43 cellular contexts compared by ENCODE assay signal in genomic region chr4:42892413-42892812, GRCh38. TPM values are rescaled to one million over a fixed set of nuclear protein-coding genes. Genes with fewer than 3 reads are reported as not detected.
"Had no signal": no experiment of that assay in that cellular context is flagged by ENCODE, and none has a peak within 500 bp of the region (broad histone marks: within the 10 kb centered on the region; RNA-seq: fewer than 3 reads in every experiment).

GRXCR1 (plus strand) TSS chr4:42892713; CDS start chr4:42893267, 554 bp downstream.

- H3K36me3 Mint-ChIP-seq: activated naive CD4-positive, alpha-beta T cell treated with anti-CD3 and anti-CD28 coated beads, Interleukin-2, amount 10 ng/mL, durations not matched to agents 7 days and 5 days; activated naive CD4-positive, alpha-beta T cell treated with anti-CD3 and anti-CD28 coated beads, Interleukin-2, amount 50 U/mL, for 24 hours; activated naive CD4-positive, alpha-beta T cell treated with anti-CD3 and anti-CD28 coated beads, Interleukin-2, amount 50 U/mL, for 72 hours; activated naive CD8-positive, alpha-beta T cell; activated naive CD8-positive, alpha-beta T cell treated with anti-CD3 and anti-CD28 coated beads for 36 hours; activated naive CD8-positive, alpha-beta T cell treated with anti-CD3 and anti-CD28 coated beads, Interleukin-2, amount 10 ng/mL, durations not matched to agents 7 days and 5 days; brain had no signal

- H3K4me3 Mint-ChIP-seq: activated naive CD4-positive, alpha-beta T cell treated with anti-CD3 and anti-CD28 coated beads for 36 hours; activated naive CD4-positive, alpha-beta T cell treated with anti-CD3 and anti-CD28 coated beads, Interleukin-2, amount 10 ng/mL, durations not matched to agents 7 days and 5 days; activated naive CD4-positive, alpha-beta T cell treated with anti-CD3 and anti-CD28 coated beads, Interleukin-2, amount 50 U/mL, for 24 hours; activated naive CD8-positive, alpha-beta T cell; activated naive CD8-positive, alpha-beta T cell treated with anti-CD3 and anti-CD28 coated beads for 36 hours; activated naive CD8-positive, alpha-beta T cell treated with anti-CD3 and anti-CD28 coated beads, Interleukin-2, amount 10 ng/mL, durations not matched to agents 7 days and 5 days; activated naive CD8-positive, alpha-beta T cell treated with anti-CD3 and anti-CD28 coated beads, Interleukin-2, amount 50 U/mL, for 24 hours; activated T-cell treated with anti-CD3 and anti-CD28 coated beads, Interleukin-2, amount 50 U/mL, for 24 hours; activated T-cell treated with anti-CD3 and anti-CD28 coated beads, Interleukin-2, amount 50 U/mL, for 4 hours; activated T-cell treated with anti-CD3 and anti-CD28 coated beads, Interleukin-2, amount 50 U/mL, for 72 hours; activated T-helper 1 cell treated with anti-CD3 and anti-CD28 coated beads, Interleukin-12 subunit alpha, Interleukin-12 subunit beta, Interleukin-2, Interleukin-4 antibody, amounts not matched to agents 30 ng/mL and 10 ng/mL and 1 ng/mL, durations not matched to agents 14 hours and 24 hours and 36 hours; activated T-helper 17 cell treated with anti-CD3 and anti-CD28 coated beads, Interleukin-2, amount 50 U/mL, for 72 hours; brain; central memory CD8-positive, alpha-beta T cell had no signal

- DNase-seq: activated effector memory CD4-positive, alpha-beta T cell treated with anti-CD3 and anti-CD28 coated beads, Interleukin-2, amount 50 U/mL, for 16 hours; activated effector memory CD4-positive, alpha-beta T cell treated with Interleukin-2 at 50 U/mL for 16 hours; activated gamma-delta T cell; activated gamma-delta T cell treated with Interleukin-2 at 50 U/mL for 16 hours; activated naive CD4-positive, alpha-beta T cell; activated naive CD4-positive, alpha-beta T cell treated with anti-CD3 and anti-CD28 coated beads for 36 hours; activated naive CD4-positive, alpha-beta T cell treated with anti-CD3 and anti-CD28 coated beads, Interleukin-2, amount 10 ng/mL, durations not matched to agents 7 days and 5 days; activated naive CD4-positive, alpha-beta T cell treated with anti-CD3 and anti-CD28 coated beads, Interleukin-2, amount 50 U/mL, for 16 hours; activated naive CD4-positive, alpha-beta T cell treated with Interleukin-2 at 50 U/mL for 16 hours; activated naive CD8-positive, alpha-beta T cell treated with anti-CD3 and anti-CD28 coated beads for 36 hours; activated naive CD8-positive, alpha-beta T cell treated with anti-CD3 and anti-CD28 coated beads, Interleukin-2, amount 10 ng/mL, durations not matched to agents 7 days and 5 days; activated naive CD8-positive, alpha-beta T cell treated with anti-CD3 and anti-CD28 coated beads, Interleukin-2, amount 50 U/mL, for 24 hours; activated T-cell treated with anti-CD3 and anti-CD28 coated beads, Interleukin-2, amount 50 U/mL, for 24 hours; activated T-cell treated with anti-CD3 and anti-CD28 coated beads, Interleukin-2, amount 50 U/mL, for 4 hours; activated T-cell treated with anti-CD3 and anti-CD28 coated beads, Interleukin-2, amount 50 U/mL, for 48 hours; activated T-cell treated with anti-CD3 and anti-CD28 coated beads, Interleukin-2, amount 50 U/mL, for 72 hours; adrenal gland; amniotic stem cell; amygdala; anterior cingulate cortex; aorta; body of pancreas; brain microvascular endothelial cell; caudate nucleus; central memory CD4-positive, alpha-beta T cell; cerebellar nuclear complex had no signal

- H3K4me1 Mint-ChIP-seq: activated naive CD4-positive, alpha-beta T cell treated with anti-CD3 and anti-CD28 coated beads, Interleukin-2, amount 10 ng/mL, durations not matched to agents 7 days and 5 days; activated naive CD4-positive, alpha-beta T cell treated with anti-CD3 and anti-CD28 coated beads, Interleukin-2, amount 50 U/mL, for 24 hours; activated naive CD8-positive, alpha-beta T cell treated with anti-CD3 and anti-CD28 coated beads for 36 hours; activated naive CD8-positive, alpha-beta T cell treated with anti-CD3 and anti-CD28 coated beads, Interleukin-2, amount 10 ng/mL, durations not matched to agents 7 days and 5 days; activated naive CD8-positive, alpha-beta T cell treated with anti-CD3 and anti-CD28 coated beads, Interleukin-2, amount 50 U/mL, for 24 hours; activated T-helper 17 cell treated with anti-CD3 and anti-CD28 coated beads, Interleukin-2, amount 50 U/mL, for 72 hours; central memory CD8-positive, alpha-beta T cell had no signal

- FAIRE-seq: astrocyte, bronchial epithelial cell had no signal

- H3K27ac Mint-ChIP-seq: activated naive CD4-positive, alpha-beta T cell treated with anti-CD3 and anti-CD28 coated beads for 36 hours; activated naive CD4-positive, alpha-beta T cell treated with anti-CD3 and anti-CD28 coated beads, Interleukin-2, amount 10 ng/mL, durations not matched to agents 7 days and 5 days; activated naive CD4-positive, alpha-beta T cell treated with anti-CD3 and anti-CD28 coated beads, Interleukin-2, amount 50 U/mL, for 24 hours; activated naive CD4-positive, alpha-beta T cell treated with anti-CD3 and anti-CD28 coated beads, Interleukin-2, amount 50 U/mL, for 72 hours; activated naive CD8-positive, alpha-beta T cell; activated naive CD8-positive, alpha-beta T cell treated with anti-CD3 and anti-CD28 coated beads for 36 hours; activated naive CD8-positive, alpha-beta T cell treated with anti-CD3 and anti-CD28 coated beads, Interleukin-2, amount 10 ng/mL, durations not matched to agents 7 days and 5 days; activated naive CD8-positive, alpha-beta T cell treated with anti-CD3 and anti-CD28 coated beads, Interleukin-2, amount 50 U/mL, for 24 hours; activated T-cell treated with anti-CD3 and anti-CD28 coated beads, Interleukin-2, amount 50 U/mL, for 24 hours; activated T-cell treated with anti-CD3 and anti-CD28 coated beads, Interleukin-2, amount 50 U/mL, for 72 hours; activated T-helper 1 cell treated with anti-CD3 and anti-CD28 coated beads, Interleukin-12 subunit alpha, Interleukin-12 subunit beta, Interleukin-2, Interleukin-4 antibody, amounts not matched to agents 30 ng/mL and 10 ng/mL and 1 ng/mL, durations not matched to agents 14 hours and 24 hours and 36 hours; activated T-helper 17 cell treated with anti-CD3 and anti-CD28 coated beads, Interleukin-2, amount 50 U/mL, for 72 hours; activated T-helper 2 cell treated with anti-CD3 and anti-CD28 coated beads, Interferon-gamma antibody, Interleukin-2, Interleukin-4, amounts not matched to agents 10 μg/mL and 5 μg/mL and 100 μg/mL, durations not matched to agents 14 hours and 24 hours and 36 hours had no signal

- H3K9me3 ChIP-seq: adrenal gland, ascending aorta, body of pancreas, breast epithelium had no signal

- H3K9me3 Mint-ChIP-seq: activated naive CD4-positive, alpha-beta T cell treated with anti-CD3 and anti-CD28 coated beads for 36 hours; activated naive CD4-positive, alpha-beta T cell treated with anti-CD3 and anti-CD28 coated beads, Interleukin-2, amount 10 ng/mL, durations not matched to agents 7 days and 5 days; activated naive CD8-positive, alpha-beta T cell treated with anti-CD3 and anti-CD28 coated beads, Interleukin-2, amount 10 ng/mL, durations not matched to agents 7 days and 5 days; activated T-helper 1 cell treated with anti-CD3 and anti-CD28 coated beads, Interleukin-12 subunit alpha, Interleukin-12 subunit beta, Interleukin-2, Interleukin-4 antibody, amounts not matched to agents 30 ng/mL and 10 ng/mL and 1 ng/mL, durations not matched to agents 14 hours and 24 hours and 36 hours had no signal

- H3K4me3 ChIP-seq: adrenal gland, ascending aorta, body of pancreas, breast epithelium, cardiac muscle cell had no signal

- H3K27me3 Mint-ChIP-seq: activated naive CD4-positive, alpha-beta T cell treated with anti-CD3 and anti-CD28 coated beads, Interleukin-2, amount 10 ng/mL, durations not matched to agents 7 days and 5 days; brain had no signal

- ATAC-seq: activated naive CD4-positive, alpha-beta T cell treated with anti-CD3 and anti-CD28 coated beads, Interleukin-2, amount 50 U/mL, for 72 hours; activated naive CD8-positive, alpha-beta T cell treated with anti-CD3 and anti-CD28 coated beads, Interleukin-2, amount 50 U/mL, for 24 hours; activated T-cell treated with anti-CD3 and anti-CD28 coated beads, Interleukin-2, amount 50 U/mL, for 4 hours; activated T-cell treated with anti-CD3 and anti-CD28 coated beads, Interleukin-2, amount 50 U/mL, for 72 hours; activated T-helper 17 cell treated with anti-CD3 and anti-CD28 coated beads, Interleukin-2, amount 50 U/mL, for 72 hours; body of pancreas had no signal

- H3K27ac ChIP-seq: adrenal gland, ascending aorta, body of pancreas, brain microvascular endothelial cell, breast epithelium, cardiac muscle cell had no signal

- H3K36me3 ChIP-seq: adrenal gland, ascending aorta, brain microvascular endothelial cell, breast epithelium, cardiac muscle cell had no signal

- H3K27me3 ChIP-seq: adrenal gland, ascending aorta, body of pancreas, brain microvascular endothelial cell, breast epithelium had no signal

- H3K4me1 ChIP-seq: adrenal gland, ascending aorta, body of pancreas, breast epithelium had no signal

RNA-seq across cellular contexts. Expression of gene GRXCR1, which starts in this region (rescaled TPM):
- total RNA-seq: activated naive CD4-positive, alpha-beta T cell treated with anti-CD3 and anti-CD28 coated beads for 36 hours; activated naive CD4-positive, alpha-beta T cell treated with anti-CD3 and anti-CD28 coated beads, Interleukin-2, amount 50 U/mL, for 72 hours; activated naive CD8-positive, alpha-beta T cell treated with anti-CD3 and anti-CD28 coated beads for 36 hours; activated naive CD8-positive, alpha-beta T cell treated with anti-CD3 and anti-CD28 coated beads, Interleukin-2, amount 10 ng/mL, durations not matched to agents 7 days and 5 days; activated T-cell treated with anti-CD3 and anti-CD28 coated beads, Interleukin-2, amount 50 U/mL, for 4 hours; activated T-helper 1 cell treated with anti-CD3 and anti-CD28 coated beads, Interleukin-12 subunit alpha, Interleukin-12 subunit beta, Interleukin-2, Interleukin-4 antibody, amounts not matched to agents 30 ng/mL and 10 ng/mL and 1 ng/mL, durations not matched to agents 14 hours and 24 hours and 36 hours; activated T-helper 17 cell treated with anti-CD3 and anti-CD28 coated beads, Interleukin-2, amount 50 U/mL, for 72 hours; activated T-helper 2 cell treated with anti-CD3 and anti-CD28 coated beads, Interferon-gamma antibody, Interleukin-2, Interleukin-4, amounts not matched to agents 10 μg/mL and 5 μg/mL and 100 μg/mL, durations not matched to agents 14 hours and 24 hours and 36 hours; adrenal gland; aorta; ascending aorta; astrocyte; body of pancreas; breast epithelium; bronchial epithelial cell; cardiac muscle cell; cardiac septum; cerebellum; chondrocyte had no signal
- polyA plus RNA-seq: adipose tissue, adrenal gland, aorta, cardiac muscle cell had no signal
